19 cellular contexts compared by ENCODE assay signal in the genomic region with DNA sequence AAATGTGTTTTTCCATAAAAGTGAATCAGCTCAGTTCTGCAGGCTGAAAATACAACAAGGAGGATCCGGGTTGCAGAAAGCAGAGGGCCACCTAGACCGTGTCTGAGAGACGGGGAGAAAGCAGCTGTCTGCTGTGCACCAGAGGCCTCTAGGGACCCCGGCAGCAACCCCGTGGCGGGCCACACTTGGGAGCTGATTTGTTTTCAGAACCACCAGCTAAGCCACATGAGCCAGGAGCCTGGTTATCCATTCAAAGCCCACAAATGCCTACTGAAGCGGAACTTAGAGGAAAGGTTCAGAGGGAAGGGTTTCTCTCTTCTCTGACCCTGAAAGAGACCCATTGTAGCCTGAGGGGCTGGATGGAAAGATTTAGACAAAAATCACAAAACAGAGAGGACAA. TPM values are rescaled to one million over a fixed set of nuclear protein-coding genes. Genes with fewer than 3 reads are reported as not detected.
DNase-seq lines count a peak whose midpoint lies in the region; ATAC-seq, FAIRE-seq and TF ChIP-seq lines count a peak whose summit lies in the region.
"Had no signal": no experiment of that assay in that cellular context is flagged by ENCODE, and none has a peak within 500 bp of the region (broad histone marks: within the 10 kb centered on the region; RNA-seq: fewer than 3 reads in every experiment).

No MANE protein-coding gene starts in this region.

- H3K36me3 Mint-ChIP-seq in neural crest cell (ENCODE audit: low read depth): no peaks in the 10 kb centered on the region
- H3K36me3 Mint-ChIP-seq: T-cell had no signal

- H3K4me1 ChIP-seq in Karpas-422 (ENCODE audit: low read length) (peaks cover 15% of the 10 kb centered on the region), K562 (replicated peaks in 1 of 2; ENCODE audit: control insufficient read depth in 2 of 2, insufficient read depth in 2 of 2, low read length in 2 of 2) (peaks cover 8 to 10% of the 10 kb centered on the region in 2 experiments; a peak in 4 of 5 replicates)
- H3K4me1 ChIP-seq: colonic mucosa, right atrium auricular region, suprapubic skin had no signal

- FAIRE-seq in GM18507 (lab: Jason Lieb, UNC) (peak; percentile 48), K562 (lab: Jason Lieb, UNC) (no peak)
- FAIRE-seq: D721Med, endothelial cell of umbilical vein had no signal

- peak overlapping the region; percentile 48 for H3K4me3 Mint-ChIP-seq in neural crest cell
- H3K4me3 Mint-ChIP-seq: T-cell had no signal

- H4K20me1 ChIP-seq in Karpas-422 (ENCODE audit: insufficient read depth, low read depth, low read length) (no peaks in the 10 kb centered on the region), K562 (replicated peaks; ENCODE audit: control insufficient read depth, insufficient read depth, low read length) (no peaks in the 10 kb centered on the region)

- no peak for TF ChIP-seq CTCF in K562 (IDR thresholded peaks at IDR 0.05 in 2 of 3, conservative IDR thresholded peaks at IDR 0.05 in 1 of 3; ENCODE audit: insufficient read depth in 2 of 3, low read depth in 1 of 3, low read length in 3 of 3)
- TF ChIP-seq CTCF in neural crest cell (conservative IDR thresholded peaks at IDR 0.05): no peak
- no peak for TF ChIP-seq CTCF in WERI-Rb-1 (IDR thresholded peaks at IDR 0.05; ENCODE audit: low read depth, low read length)

- H3K9me3 ChIP-seq in Karpas-422 (ENCODE audit: low read length): no peaks in the 10 kb centered on the region
- no peaks in the 10 kb centered on the region for H3K9me3 ChIP-seq in K562 (replicated peaks; ENCODE audit: control insufficient read depth, insufficient read depth, low read depth, low read length)
- H3K9me3 ChIP-seq in WERI-Rb-1 (ENCODE audit: severe bottlenecking): no peaks in the 10 kb centered on the region
- H3K9me3 ChIP-seq: colonic mucosa, right atrium auricular region, suprapubic skin had no signal

- no peak for TF ChIP-seq POLR2A in K562 (conservative IDR thresholded peaks at IDR 0.05)

- no TSS peak for BruUV-seq in K562 (replicated peaks; lab: Mats Ljungman, UMichigan)

- no peak for DNase-seq in GM18507 (ENCODE audit: extremely low spot score, insufficient read length, low read depth)
- DNase-seq in Karpas-422: peak; percentile 66
- no peak for DNase-seq in K562 (ENCODE audit: extremely low read depth in 1 of 4, low spot score in 3 of 4)
- DNase-seq in neural crest cell (ENCODE audit: low read depth, low spot score): no peak
- DNase-seq in central memory CD4-positive, alpha-beta T cell: no peak
- no peak for DNase-seq in stimulated activated CD4-positive, alpha-beta T cell treated with anti-CD3 and anti-CD28 coated beads, Interleukin-2, amount 100 ng/mL, for 48 hours
- DNase-seq in ureter (ENCODE audit: low spot score): no peak
- no peak for DNase-seq in WERI-Rb-1
- DNase-seq: activated gamma-delta T cell treated with Interleukin-2 at 50 U/mL for 16 hours; colonic mucosa; foreskin fibroblast; GF-D8; NK-92 treated with Interleukin-12 subunit alpha and Interleukin-12 subunit beta, amount 100 ng/mL, for 24 hours; T-cell had no signal

- no peaks in the 10 kb centered on the region for H3K36me3 ChIP-seq in Karpas-422 (ENCODE audit: insufficient read depth, low read length)
- H3K36me3 ChIP-seq in K562 (ENCODE audit: control insufficient read depth, insufficient read depth, low read length): no peaks in the 10 kb centered on the region
- no peaks in the 10 kb centered on the region for H3K36me3 ChIP-seq in WERI-Rb-1
- H3K36me3 ChIP-seq: colonic mucosa, right atrium auricular region, suprapubic skin had no signal

- CTCF ChIA-PET in K562 (lab: Yijun Ruan, JAX; ENCODE audit: low intra/inter-chr PET ratio): no interaction called here

- no peaks in the 10 kb centered on the region for H3K9me1 ChIP-seq in K562 (ENCODE audit: control insufficient read depth, insufficient read depth, low read length)

- ATAC-seq in K562: peak; percentile 41; the same call in 2 of the 3 replicates
- ATAC-seq: Right ventricle myocardium inferior, T-cell had no signal

- no peaks in the 10 kb centered on the region for H3K27me3 ChIP-seq in Karpas-422 (ENCODE audit: low read length)
- peaks cover 0 to 16% of the 10 kb centered on the region in 2 experiments; a peak in 2 of 5 replicates for H3K27me3 ChIP-seq in K562 (ENCODE audit: control insufficient read depth in 2 of 2, insufficient read depth in 2 of 2, low read length in 2 of 2)
- no peaks in the 10 kb centered on the region for H3K27me3 ChIP-seq in WERI-Rb-1 (ENCODE audit: insufficient read depth, low read depth, severe bottlenecking)
- H3K27me3 ChIP-seq: colonic mucosa, right atrium auricular region, suprapubic skin had no signal

- in situ Hi-C loops in K562 (cut with MboI): no loop called here

- no peak for TF ChIP-seq EP300 in K562 (IDR thresholded peaks at IDR 0.05; ENCODE audit: low read length)

- H3K27ac ChIP-seq in Karpas-422 (ENCODE audit: low read length) (no peak overlapping the region), K562 (ENCODE audit: extremely low read depth, low read depth, low read length) (no peak overlapping the region), WERI-Rb-1 (no peak overlapping the region)
- H3K27ac ChIP-seq: colonic mucosa, right atrium auricular region, suprapubic skin had no signal

- no peak overlapping the region for H3K9ac ChIP-seq in Karpas-422 (ENCODE audit: low read length)
- H3K9ac ChIP-seq in K562 (ENCODE audit: insufficient read depth in 1 of 2, low read depth in 2 of 2, low read length in 2 of 2): no peak overlapping the region

- no peak overlapping the region for H3K4me3 ChIP-seq in Karpas-422 (ENCODE audit: low read length)
- H3K4me3 ChIP-seq in K562: no peak overlapping the region
- no peak overlapping the region for H3K4me3 ChIP-seq in WERI-Rb-1 (ENCODE audit: low read depth, low read length)
- H3K4me3 ChIP-seq: colonic mucosa, right atrium auricular region, suprapubic skin had no signal

- H3K79me2 ChIP-seq in Karpas-422 (ENCODE audit: low read length) (no peaks in the 10 kb centered on the region), K562 (ENCODE audit: control insufficient read depth, insufficient read depth, low read length) (no peaks in the 10 kb centered on the region)

- H3K9me2 ChIP-seq in Karpas-422 (replicated peaks; ENCODE audit: insufficient read depth, low read length): no peaks in the 10 kb centered on the region

- H3K27ac Mint-ChIP-seq in neural crest cell (ENCODE audit: unreplicated experiment): no peak overlapping the region
- H3K27ac Mint-ChIP-seq: T-cell had no signal

- no peak for TF ChIP-seq RAD21 in K562 (CRISPR knock-in tag; conservative IDR thresholded peaks at IDR 0.05 in 1 of 2, IDR thresholded peaks at IDR 0.05 in 1 of 2)

- intact Hi-C loops in K562 (cut with micrococcal nuclease): no loop called here

- no peaks in the 10 kb centered on the region for H3K9me3 Mint-ChIP-seq in neural crest cell
- H3K9me3 Mint-ChIP-seq: T-cell had no signal

- H3K4me2 ChIP-seq in Karpas-422 (ENCODE audit: low read depth, low read length, poor library complexity, severe bottlenecking): peak overlapping the region; percentile 28
- no peak overlapping the region for H3K4me2 ChIP-seq in K562 (ENCODE audit: insufficient read depth, low read length)

- H3K27me3 Mint-ChIP-seq in neural crest cell (ENCODE audit: low read depth): peaks cover 4% of the 10 kb centered on the region

- 20% methylated on average over 7 of the region's 7 CpGs for WGBS in K562 (ENCODE audit: insufficient coverage, low coverage, missing lambda C conversion rate)

- POLR2A ChIA-PET in K562 (lab: Yijun Ruan, JAX): interaction anchor here (0.8 to 0.9 kb wide), 2 partner anchors 11 to 31 kb away, joined by 3 to 5 read pairs; no protein-coding TSS in a partner anchor

- no peak overlapping the region for H2AFZ ChIP-seq in Karpas-422 (ENCODE audit: low read length)
- H2AFZ ChIP-seq in K562 (ENCODE audit: low read depth, low read length): no peak overlapping the region

- H3K4me1 Mint-ChIP-seq in neural crest cell: peaks cover 61% of the 10 kb centered on the region

TF ChIP-seq in K562, 482 proteins besides CTCF, POLR2A, EP300 and RAD21 (continues in another document):
- no peak for TF ChIP-seq KDM4B (IDR thresholded peaks at IDR 0.05; ENCODE audit: borderline replicate concordance in 2 of 2, low read depth in 1 of 2)
- TF ChIP-seq, protein P1, sequence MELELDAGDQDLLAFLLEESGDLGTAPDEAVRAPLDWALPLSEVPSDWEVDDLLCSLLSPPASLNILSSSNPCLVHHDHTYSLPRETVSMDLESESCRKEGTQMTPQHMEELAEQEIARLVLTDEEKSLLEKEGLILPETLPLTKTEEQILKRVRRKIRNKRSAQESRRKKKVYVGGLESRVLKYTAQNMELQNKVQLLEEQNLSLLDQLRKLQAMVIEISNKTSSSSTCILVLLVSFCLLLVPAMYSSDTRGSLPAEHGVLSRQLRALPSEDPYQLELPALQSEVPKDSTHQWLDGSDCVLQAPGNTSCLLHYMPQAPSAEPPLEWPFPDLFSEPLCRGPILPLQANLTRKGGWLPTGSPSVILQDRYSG (tag; conservative IDR thresholded peaks at IDR 0.05; ENCODE audit: low read depth): no peak
- TF ChIP-seq ZEB2 (IDR thresholded peaks at IDR 0.05): no peak
- TF ChIP-seq EZH2 (IDR thresholded peaks at IDR 0.05; ENCODE audit: borderline replicate concordance, low read depth, low read length): no peak
- no peak for TF ChIP-seq ZNF583 (CRISPR knock-in tag; IDR thresholded peaks at IDR 0.05)
- TF ChIP-seq PTBP1 (IDR thresholded peaks at IDR 0.05; ENCODE audit: low read depth, low read length): no peak
- TF ChIP-seq CEBPB (tag; IDR thresholded peaks at IDR 0.05): no peak

RNA-seq across cellular contexts. Expression of a gene that starts 28.4 kb away (rescaled TPM):
- total RNA-seq in Karpas-422 (2014; rRNA removed; shearing (Covaris generic); ENCODE audit: low replicate concordance): 33.9 and 57.6 TPM in 2 replicates
- 13.4 and 28.3 TPM in 2 replicates for total RNA-seq in K562 (2011; cell fraction: chromatin; rRNA removed; ENCODE audit: low replicate concordance)
- total RNA-seq in K562 (2011; cell fraction: nucleolus; rRNA removed): 27.2 and 33.5 TPM in 2 replicates
- total RNA-seq in K562 (2011; cell fraction: nucleoplasm; rRNA removed): 24.2 and 26.6 TPM in 2 replicates
- total RNA-seq in K562 (2014; rRNA removed): 11.3 and 16.6 TPM in 2 replicates
- 9.3 and 11.0 TPM in 2 replicates for total RNA-seq in K562 (2014; rRNA removed; fragmentation: Illumina TruSeq; extraction: Trizol)
- total RNA-seq in K562 (2015; rRNA removed; fragmentation: Illumina TruSeq; extraction: Trizol): 6.2 and 8.0 TPM in 2 replicates
- 8.3 and 11.1 TPM in 2 replicates for total RNA-seq in K562 (2021)
- 16.7 and 29.0 TPM in 2 replicates for polyA plus RNA-seq in K562 (2011; rRNA removed)
- 22.2 and 66.4 TPM in 2 replicates for polyA plus RNA-seq in K562 (2011; cell fraction: cytosol; rRNA removed)
- polyA plus RNA-seq in K562 (2011; cell fraction: nucleus; rRNA removed): 29.5 and 79.3 TPM in 2 replicates
- 20.6 and 22.3 TPM in 2 replicates for polyA plus RNA-seq in K562 (2012)
- 14.9 and 20.5 TPM in 2 replicates for polyA plus RNA-seq in K562 (2014; fragmentation: Illumina TruSeq; extraction: Trizol)
- polyA plus RNA-seq in K562 (2014; fragmentation: Nextera tagmentation; extraction: Ambion mirVana): 10 to 100 TPM; 17.4 to 23.1 TPM
- 28.8 and 35.7 TPM in 2 replicates for polyA plus RNA-seq in K562 (2014; rRNA removed)
- polyA minus RNA-seq in K562 (2011; rRNA and poly(A)+ RNA removed): 8.8 and 21.6 TPM in 2 replicates
- polyA minus RNA-seq in K562 (2011; cell fraction: cytosol; rRNA and poly(A)+ RNA removed): 6.0 and 9.3 TPM in 2 replicates
- 38.2 and 39.5 TPM in 2 replicates for polyA minus RNA-seq in K562 (2011; cell fraction: nucleus; rRNA and poly(A)+ RNA removed)
- total RNA-seq in neural crest cell: 44.1 and 46.1 TPM in 2 replicates
- total RNA-seq in ureter: 62.3 TPM
